In the genomic region with DNA sequence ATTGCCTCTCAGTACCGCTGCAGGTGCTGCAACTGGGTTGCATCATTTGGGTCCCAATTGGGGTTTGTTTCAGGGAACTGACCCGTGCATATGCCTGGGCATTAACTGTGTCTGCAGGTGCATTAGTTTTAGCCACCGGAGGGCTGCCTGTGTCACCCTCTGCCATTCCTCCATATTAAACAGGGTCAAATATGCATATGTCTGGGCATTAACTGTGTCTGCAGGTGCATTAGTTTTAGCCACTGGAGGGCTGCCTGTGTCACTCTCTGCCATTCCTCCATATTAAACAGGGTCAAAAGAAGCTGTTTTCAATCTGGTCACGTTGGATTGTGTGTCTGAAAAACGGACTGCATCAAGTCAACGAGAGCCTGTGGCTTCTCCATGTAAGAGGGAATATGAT, we compare ENCODE assay signal across 10 cellular contexts.
DNase-seq lines count a peak whose midpoint lies in the region; ATAC-seq and TF ChIP-seq lines count a peak whose summit lies in the region.
"Had no signal": no experiment of that assay in that cellular context is flagged by ENCODE, and none has a peak within 500 bp of the region (broad histone marks: within the 10 kb centered on the region; RNA-seq: fewer than 3 reads in every experiment).

No MANE protein-coding gene starts in this region.

- H3K36me3 ChIP-seq in SJCRH30 (no peaks in the 10 kb centered on the region), testis (ENCODE audit: low read depth, missing control alignments) (no peaks in the 10 kb centered on the region)

- DNase-seq in activated naive CD4-positive, alpha-beta T cell treated with anti-CD3 and anti-CD28 coated beads, Interleukin-2, amount 10 ng/mL, durations not matched to agents 7 days and 5 days = no peak
- DNase-seq in activated naive CD4-positive, alpha-beta T cell treated with anti-CD3 and anti-CD28 coated beads, Interleukin-2, amount 50 U/mL, for 72 hours (ENCODE audit: low spot score in 2 of 2) = no peak
- DNase-seq in SJCRH30 = no peak
- DNase-seq in germinal center (ENCODE audit: low spot score) = peak; percentile 22
- no peak for DNase-seq in testis
- no peak for DNase-seq in substantia nigra (lab: John Stamatoyannopoulos, UW)
- DNase-seq in posterior cingulate gyrus = no peak
- DNase-seq: NCI-H446; stimulated activated CD4-positive, alpha-beta T cell treated with anti-CD3 and anti-CD28 coated beads, Interleukin-2, amount 100 ng/mL, for 48 hours had no signal

- peak overlapping the region; percentile 81 for H3K4me3 Mint-ChIP-seq in activated naive CD4-positive, alpha-beta T cell treated with anti-CD3 and anti-CD28 coated beads, Interleukin-2, amount 10 ng/mL, durations not matched to agents 7 days and 5 days

- H3K27ac ChIP-seq in SJCRH30 = no peak overlapping the region
- H3K27ac ChIP-seq in testis = peak overlapping the region; percentile 83 to 97
- no peak overlapping the region for H3K27ac ChIP-seq in substantia nigra (ENCODE audit: low read depth, low read length, poor library complexity, severe bottlenecking)

- peaks cover 11% of the 10 kb centered on the region for H3K27me3 Mint-ChIP-seq in activated naive CD4-positive, alpha-beta T cell treated with anti-CD3 and anti-CD28 coated beads, Interleukin-2, amount 10 ng/mL, durations not matched to agents 7 days and 5 days

- no peak for ATAC-seq in activated naive CD4-positive, alpha-beta T cell treated with anti-CD3 and anti-CD28 coated beads, Interleukin-2, amount 50 U/mL, for 72 hours
- ATAC-seq in HG02763 (IDR thresholded peaks at IDR 0.05; ENCODE audit: unreplicated experiment) = no peak

- no peak for TF ChIP-seq CTCF in testis (IDR thresholded peaks at IDR 0.05)

- no peaks in the 10 kb centered on the region for H3K36me3 Mint-ChIP-seq in activated naive CD4-positive, alpha-beta T cell treated with anti-CD3 and anti-CD28 coated beads, Interleukin-2, amount 10 ng/mL, durations not matched to agents 7 days and 5 days
- H3K36me3 Mint-ChIP-seq in activated naive CD4-positive, alpha-beta T cell treated with anti-CD3 and anti-CD28 coated beads, Interleukin-2, amount 50 U/mL, for 72 hours = peaks cover 0 to 7% of the 10 kb centered on the region in 2 donors

- H3K9me3 ChIP-seq in SJCRH30 (replicated peaks) (no peaks in the 10 kb centered on the region), testis (no peaks in the 10 kb centered on the region)

- H3K4me1 Mint-ChIP-seq in activated naive CD4-positive, alpha-beta T cell treated with anti-CD3 and anti-CD28 coated beads, Interleukin-2, amount 10 ng/mL, durations not matched to agents 7 days and 5 days = peaks cover 37% of the 10 kb centered on the region

- CTCF ChIA-PET in activated naive CD4-positive, alpha-beta T cell treated with anti-CD3 and anti-CD28 coated beads, Interleukin-2, amount 10 ng/mL, durations not matched to agents 7 days and 5 days (lab: Charles Lee) = interaction anchor here (0.8 to 7.9 kb wide), 5 partner anchors 12 to 52 kb away, joined by 3 to 82 read pairs (median 4); no protein-coding TSS in a partner anchor

- no peak for TF ChIP-seq POLR2A in testis (IDR thresholded peaks at IDR 0.05)

- H3K4me1 ChIP-seq in SJCRH30 (no peaks in the 10 kb centered on the region; the same call in 1 of the 2 replicates), testis (peaks cover 14% of the 10 kb centered on the region)

- intact Hi-C loops in testis (cut with DNase I; ENCODE audit: low total_unique reads) = no loop called here
- intact Hi-C loops in posterior cingulate gyrus (cut with DNase I) = no loop called here

- no peaks in the 10 kb centered on the region for H3K9me3 Mint-ChIP-seq in activated naive CD4-positive, alpha-beta T cell treated with anti-CD3 and anti-CD28 coated beads, Interleukin-2, amount 10 ng/mL, durations not matched to agents 7 days and 5 days
- H3K9me3 Mint-ChIP-seq in activated naive CD4-positive, alpha-beta T cell treated with anti-CD3 and anti-CD28 coated beads, Interleukin-2, amount 50 U/mL, for 72 hours = no peaks in the 10 kb centered on the region

- H3K27ac Mint-ChIP-seq in activated naive CD4-positive, alpha-beta T cell treated with anti-CD3 and anti-CD28 coated beads, Interleukin-2, amount 10 ng/mL, durations not matched to agents 7 days and 5 days = peak overlapping the region; percentile 9
- H3K27ac Mint-ChIP-seq in activated naive CD4-positive, alpha-beta T cell treated with anti-CD3 and anti-CD28 coated beads, Interleukin-2, amount 50 U/mL, for 72 hours = peak overlapping the region in 1 of 2 donors; percentile 92

- no peaks in the 10 kb centered on the region for H3K27me3 ChIP-seq in SJCRH30
- H3K27me3 ChIP-seq in testis = no peaks in the 10 kb centered on the region

- peak overlapping the region; percentile 56 for H3K4me3 ChIP-seq in SJCRH30
- H3K4me3 ChIP-seq in testis = peak overlapping the region in 1 of 2 donors; percentile 70

- 39 to 46% methylated on average over 5 to 6 of the region's 6 CpGs for WGBS in testis, 2 donors

Comparison
In these comparisons a context has a peak if more than half of its experiments do, and no peak if none do; other contexts are left out.
1. H3K27ac ChIP-seq: peak in testis (2 of 2); none in SJCRH30 (single experiment) and substantia nigra (single experiment).